22 cellular contexts compared by ENCODE assay signal in genomic region chr17:68944435-68945035, GRCh38. TPM values are rescaled to one million over a fixed set of nuclear protein-coding genes. Genes with fewer than 3 reads are reported as not detected.
"Had no signal": no experiment of that assay in that cellular context is flagged by ENCODE, and none has a peak within 500 bp of the region (broad histone marks: within the 10 kb centered on the region; RNA-seq: fewer than 3 reads in every experiment).

No MANE protein-coding gene starts in this region.

- H3K27me3 ChIP-seq: esophagus squamous epithelium, suprapubic skin, transverse colon, vagina had no signal

- H3K27me3 Mint-ChIP-seq: stimulated activated naive CD8-positive, alpha-beta T cell treated with anti-CD3 and anti-CD28 coated beads, Interleukin-15, Interleukin-2, amounts not matched to agents 100 ng/mL and 50 ng/mL, for 24 hours had no signal

- H3K27ac ChIP-seq: esophagus squamous epithelium, lower lobe of right lung, psoas muscle, skin epidermis, suprapubic skin, transverse colon, vagina had no signal

- H3K36me3 Mint-ChIP-seq: natural killer cell; stimulated activated naive B cell treated with anti-CD40 and anti-IgM and Interleukin-4, amounts not matched to agents 10 μg/mL and 1 μg/mL and 100 μg/mL, for 72 hours had no signal

- DNase-seq: effector CD8-positive, alpha-beta T cell; erythroblast; esophagus squamous epithelium; foreskin melanocyte; left ventricle myocardium superior; lower lobe of right lung; natural killer cell; nucleus accumbens; psoas muscle; right cardiac atrium; stimulated activated CD4-positive, alpha-beta T cell treated with anti-CD3 and anti-CD28 coated beads, Interleukin-15, amount 100 ng/mL, for 24 hours; stimulated activated CD4-positive, alpha-beta T cell treated with anti-CD3 and anti-CD28 coated beads, Interleukin-2, amount 100 ng/mL, for 48 hours; stimulated activated naive B cell treated with anti-CD40 and anti-IgM and Interleukin-4, amounts not matched to agents 10 μg/mL and 1 μg/mL and 100 μg/mL, for 72 hours; transverse colon had no signal

- H3K9me3 Mint-ChIP-seq: natural killer cell; stimulated activated naive CD8-positive, alpha-beta T cell treated with anti-CD3 and anti-CD28 coated beads, Interleukin-15, Interleukin-2, amounts not matched to agents 100 ng/mL and 50 ng/mL, for 24 hours had no signal

- ATAC-seq: left ventricle myocardium superior; natural killer cell; psoas muscle; right cardiac atrium; stimulated activated naive B cell treated with anti-CD40 and anti-IgM and Interleukin-4, amounts not matched to agents 10 μg/mL and 1 μg/mL and 100 μg/mL, for 72 hours had no signal

- H3K4me1 ChIP-seq: esophagus squamous epithelium, lower lobe of right lung, psoas muscle, suprapubic skin, transverse colon, vagina had no signal

- H3K9me3 ChIP-seq: esophagus squamous epithelium, lower lobe of right lung, psoas muscle, suprapubic skin, transverse colon, vagina had no signal

- H3K4me3 ChIP-seq: esophagus squamous epithelium, lower lobe of right lung, psoas muscle, skin epidermis, suprapubic skin, transverse colon, vagina had no signal

- H3K4me3 Mint-ChIP-seq: natural killer cell; neural crest cell; stimulated activated naive B cell treated with anti-CD40 and anti-IgM and Interleukin-4, amounts not matched to agents 10 μg/mL and 1 μg/mL and 100 μg/mL, for 72 hours; stimulated activated naive CD8-positive, alpha-beta T cell treated with anti-CD3 and anti-CD28 coated beads, Interleukin-15, Interleukin-2, amounts not matched to agents 100 ng/mL and 50 ng/mL, for 24 hours had no signal

- H3K27ac Mint-ChIP-seq: natural killer cell; stimulated activated naive B cell treated with anti-CD40 and anti-IgM and Interleukin-4, amounts not matched to agents 10 μg/mL and 1 μg/mL and 100 μg/mL, for 72 hours; stimulated activated naive CD8-positive, alpha-beta T cell treated with anti-CD3 and anti-CD28 coated beads, Interleukin-15, Interleukin-2, amounts not matched to agents 100 ng/mL and 50 ng/mL, for 24 hours had no signal

- FAIRE-seq: colon, keratinocyte had no signal

- H3K36me3 ChIP-seq: esophagus squamous epithelium, lower lobe of right lung, suprapubic skin, transverse colon, vagina had no signal

- H3K4me1 Mint-ChIP-seq: stimulated activated naive B cell treated with anti-CD40 and anti-IgM and Interleukin-4, amounts not matched to agents 10 μg/mL and 1 μg/mL and 100 μg/mL, for 72 hours had no signal

RNA-seq across cellular contexts. Expression of gene ABCA8, which starts 10.7 kb away (rescaled TPM):
- total RNA-seq: natural killer cell, renal cortical epithelial cell had no signal
